In genomic region chr13:87274209-87274819, GRCh38 we compare ENCODE assay signal across 8 cellular contexts.
DNase-seq lines count a peak whose midpoint lies in the region; ATAC-seq, FAIRE-seq and TF ChIP-seq lines count a peak whose summit lies in the region.

No MANE protein-coding gene starts in this region.

- no peaks in the 10 kb centered on the region for H3K36me3 Mint-ChIP-seq in activated CD4-positive, alpha-beta memory T cell treated with anti-CD3 and anti-CD28 coated beads, Interleukin-2, amount 10 ng/mL, durations not matched to agents 7 days and 5 days (ENCODE audit: low read depth)
- no peaks in the 10 kb centered on the region for H3K36me3 Mint-ChIP-seq in activated CD4-positive, alpha-beta memory T cell treated with anti-CD3 and anti-CD28 coated beads for 36 hours
- no peaks in the 10 kb centered on the region for H3K36me3 Mint-ChIP-seq in endothelial cell (ENCODE audit: low read depth, unreplicated experiment)
- no peaks in the 10 kb centered on the region for H3K36me3 Mint-ChIP-seq in progenitor cell of endocrine pancreas (ENCODE audit: insufficient read depth)

- FAIRE-seq in HTR-8/SVneo (lab: Jason Lieb, UNC) = no peak

- no peak overlapping the region for H3K4me3 ChIP-seq in aorta (ENCODE audit: low read length in 2 of 2)

- ATAC-seq in aorta (ENCODE audit: low FRiP score) = no peak

- H3K27ac Mint-ChIP-seq in activated CD4-positive, alpha-beta memory T cell treated with anti-CD3 and anti-CD28 coated beads, Interleukin-2, amount 10 ng/mL, durations not matched to agents 7 days and 5 days = no peak overlapping the region
- H3K27ac Mint-ChIP-seq in activated CD4-positive, alpha-beta memory T cell treated with anti-CD3 and anti-CD28 coated beads for 36 hours = no peak overlapping the region
- H3K27ac Mint-ChIP-seq in endothelial cell (ENCODE audit: unreplicated experiment) (no peak overlapping the region), progenitor cell of endocrine pancreas (no peak overlapping the region)

- DNase-seq in activated CD4-positive, alpha-beta memory T cell treated with anti-CD3 and anti-CD28 coated beads, Interleukin-2, amount 10 ng/mL, durations not matched to agents 7 days and 5 days = peak; percentile 16
- no peak for DNase-seq in activated CD4-positive, alpha-beta memory T cell treated with anti-CD3 and anti-CD28 coated beads for 36 hours
- DNase-seq in HTR-8/SVneo (ENCODE audit: insufficient read length, low spot score) (peak; percentile 8), OCI-M1 (lab: John Stamatoyannopoulos, UW) (peak; percentile 85), endothelial cell (ENCODE audit: low spot score) (peak; percentile 61), progenitor cell of endocrine pancreas (ENCODE audit: low spot score, unreplicated experiment) (peak; percentile 33), NCI-H2029 treated with DMSO at 0.1 percent for 48 hours (lab: John Stamatoyannopoulos, UW) (no peak), aorta (no peak)

- H3K9me3 ChIP-seq in aorta (ENCODE audit: control insufficient read depth, low read length) = no peaks in the 10 kb centered on the region

- H3K4me1 Mint-ChIP-seq in activated CD4-positive, alpha-beta memory T cell treated with anti-CD3 and anti-CD28 coated beads, Interleukin-2, amount 10 ng/mL, durations not matched to agents 7 days and 5 days = peaks cover 1% of the 10 kb centered on the region
- H3K4me1 Mint-ChIP-seq in activated CD4-positive, alpha-beta memory T cell treated with anti-CD3 and anti-CD28 coated beads for 36 hours (ENCODE audit: low read depth) = no peaks in the 10 kb centered on the region
- H3K4me1 Mint-ChIP-seq in endothelial cell (ENCODE audit: unreplicated experiment) (no peaks in the 10 kb centered on the region), progenitor cell of endocrine pancreas (ENCODE audit: low read depth) (no peaks in the 10 kb centered on the region)

- H3K27me3 ChIP-seq in aorta (ENCODE audit: control insufficient read depth in 1 of 2, insufficient read depth in 2 of 2, low read length in 1 of 2) = no peaks in the 10 kb centered on the region

- POLR2A ChIA-PET in activated CD4-positive, alpha-beta memory T cell treated with anti-CD3 and anti-CD28 coated beads, Interleukin-2, amount 10 ng/mL, durations not matched to agents 7 days and 5 days (lab: Charles Lee) = no interaction called here
- POLR2A ChIA-PET in activated CD4-positive, alpha-beta memory T cell treated with anti-CD3 and anti-CD28 coated beads for 36 hours (lab: Charles Lee) = no interaction called here

- H3K4me3 Mint-ChIP-seq in activated CD4-positive, alpha-beta memory T cell treated with anti-CD3 and anti-CD28 coated beads, Interleukin-2, amount 10 ng/mL, durations not matched to agents 7 days and 5 days = no peak overlapping the region
- H3K4me3 Mint-ChIP-seq in activated CD4-positive, alpha-beta memory T cell treated with anti-CD3 and anti-CD28 coated beads for 36 hours = no peak overlapping the region
- H3K4me3 Mint-ChIP-seq in endothelial cell (ENCODE audit: unreplicated experiment) (no peak overlapping the region), progenitor cell of endocrine pancreas (ENCODE audit: low read depth) (no peak overlapping the region)

- no peaks in the 10 kb centered on the region for H3K4me1 ChIP-seq in aorta (ENCODE audit: control insufficient read depth in 1 of 2, insufficient read depth in 2 of 2, low read length in 2 of 2)

- peak; percentile 57 for TF ChIP-seq CTCF in endothelial cell (IDR thresholded peaks at IDR 0.05; ENCODE audit: unreplicated experiment)
- peak; percentile 85 for TF ChIP-seq CTCF in progenitor cell of endocrine pancreas (IDR thresholded peaks at IDR 0.05; ENCODE audit: unreplicated experiment)

- WGBS in aorta, 2 donors = 0% methylated on average over 1 of the region's 1 CpG

- no peaks in the 10 kb centered on the region for H3K36me3 ChIP-seq in aorta (ENCODE audit: control insufficient read depth in 1 of 2, insufficient read depth in 2 of 2, low read length in 1 of 2)

- CTCF ChIA-PET in activated CD4-positive, alpha-beta memory T cell treated with anti-CD3 and anti-CD28 coated beads, Interleukin-2, amount 10 ng/mL, durations not matched to agents 7 days and 5 days (lab: Charles Lee) = no interaction called here
- CTCF ChIA-PET in activated CD4-positive, alpha-beta memory T cell treated with anti-CD3 and anti-CD28 coated beads for 36 hours (lab: Charles Lee) = interaction anchor here (0.6 to 1.8 kb wide), 4 partner anchors 23 to 560 kb away, joined by 3 to 7 read pairs (median 4); no protein-coding TSS in a partner anchor

- no peak overlapping the region for H3K27ac ChIP-seq in aorta (ENCODE audit: low read depth in 1 of 2, low read length in 2 of 2)

- H3K9me3 Mint-ChIP-seq in activated CD4-positive, alpha-beta memory T cell treated with anti-CD3 and anti-CD28 coated beads, Interleukin-2, amount 10 ng/mL, durations not matched to agents 7 days and 5 days = no peaks in the 10 kb centered on the region
- peaks cover 2% of the 10 kb centered on the region for H3K9me3 Mint-ChIP-seq in activated CD4-positive, alpha-beta memory T cell treated with anti-CD3 and anti-CD28 coated beads for 36 hours
- H3K9me3 Mint-ChIP-seq in endothelial cell (ENCODE audit: unreplicated experiment) (no peaks in the 10 kb centered on the region), progenitor cell of endocrine pancreas (ENCODE audit: low read depth) (no peaks in the 10 kb centered on the region)

- H3K27me3 Mint-ChIP-seq in activated CD4-positive, alpha-beta memory T cell treated with anti-CD3 and anti-CD28 coated beads, Interleukin-2, amount 10 ng/mL, durations not matched to agents 7 days and 5 days = no peaks in the 10 kb centered on the region
- no peaks in the 10 kb centered on the region for H3K27me3 Mint-ChIP-seq in activated CD4-positive, alpha-beta memory T cell treated with anti-CD3 and anti-CD28 coated beads for 36 hours
- H3K27me3 Mint-ChIP-seq in endothelial cell (ENCODE audit: unreplicated experiment) (no peaks in the 10 kb centered on the region), progenitor cell of endocrine pancreas (no peaks in the 10 kb centered on the region)

- intact Hi-C loops in activated CD4-positive, alpha-beta memory T cell treated with anti-CD3 and anti-CD28 coated beads for 36 hours (cut with micrococcal nuclease) = no loop called here
- intact Hi-C loops in aorta (cut with DNase I) = no loop called here

Comparison
In these comparisons a context has a peak if more than half of its experiments do, and no peak if none do; other contexts are left out.
1. DNase-seq: peak in activated CD4-positive, alpha-beta memory T cell treated with anti-CD3 and anti-CD28 coated beads, Interleukin-2, amount 10 ng/mL, durations not matched to agents 7 days and 5 days (single experiment), HTR-8/SVneo (single experiment), OCI-M1 (single experiment), endothelial cell (single experiment) and progenitor cell of endocrine pancreas (single experiment); none in activated CD4-positive, alpha-beta memory T cell treated with anti-CD3 and anti-CD28 coated beads for 36 hours (single experiment), NCI-H2029 treated with DMSO at 0.1 percent for 48 hours (single experiment) and aorta (0 of 2).